Comparison of ENCODE assay signal across 25 cellular contexts in genomic region chr10:33370434-33370930, GRCh38. TPM values are rescaled to one million over a fixed set of nuclear protein-coding genes. Genes with fewer than 3 reads are reported as not detected.
"Had no signal": no experiment of that assay in that cellular context is flagged by ENCODE, and none has a peak within 500 bp of the region (broad histone marks: within the 10 kb centered on the region; RNA-seq: fewer than 3 reads in every experiment).

No MANE protein-coding gene starts in this region.

- H3K27me3 Mint-ChIP-seq: activated B cell treated with CpG ODN at 0.5 μM for 24 hours had no signal

- H3K4me3 Mint-ChIP-seq: activated B cell treated with CpG ODN at 0.5 μM for 24 hours; activated CD4-positive, alpha-beta T cell treated with anti-CD3 and anti-CD28 coated beads for 36 hours; activated T-cell treated with anti-CD3 and anti-CD28 coated beads, Interleukin-2, amount 50 U/mL, for 24 hours; activated T-helper 17 cell treated with anti-CD3 and anti-CD28 coated beads, Interleukin-2, amount 50 U/mL, for 72 hours; endodermal cell; mesothelial cell of epicardium; natural killer cell treated with Interleukin-12 subunit alpha and Interleukin-12 subunit beta and Interleukin-15 and Interleukin-18, amount 100 ng/mL, for 72 hours; stimulated activated naive CD8-positive, alpha-beta T cell treated with anti-CD3 and anti-CD28 coated beads, Interleukin-15, amount 100 ng/mL, for 72 hours; T-helper 1 cell treated with Interleukin-12 subunit alpha and Interleukin-12 subunit beta and Interleukin-4 antibody, amounts not matched to agents 30 μg/mL and 1 μg/mL, for 36 hours had no signal

- H3K4me3 ChIP-seq: left ventricle myocardium inferior, ovary, prostate gland, right atrium auricular region, tibial artery had no signal

- ATAC-seq: activated CD4-positive, alpha-beta T cell treated with anti-CD3 and anti-CD28 coated beads for 36 hours; activated naive CD4-positive, alpha-beta T cell treated with anti-CD3 and anti-CD28 coated beads, Interleukin-2, amount 50 U/mL, for 72 hours; activated T-helper 17 cell treated with anti-CD3 and anti-CD28 coated beads, Interleukin-2, amount 50 U/mL, for 72 hours; foreskin keratinocyte; natural killer cell treated with Interleukin-12 subunit alpha and Interleukin-12 subunit beta and Interleukin-15 and Interleukin-18, amount 100 ng/mL, for 72 hours; stimulated activated naive CD8-positive, alpha-beta T cell treated with anti-CD3 and anti-CD28 coated beads, Interleukin-15, amount 100 ng/mL, for 72 hours had no signal

- H3K9me3 ChIP-seq: ovary, prostate gland had no signal

- DNase-seq: activated B cell treated with CpG ODN at 0.5 μM for 24 hours; activated CD4-positive, alpha-beta T cell treated with anti-CD3 and anti-CD28 coated beads for 36 hours; activated CD4-positive, alpha-beta T cell treated with anti-CD3 and anti-CD28 coated beads, Interleukin-2, amount 50 U/mL, for 4 hours; activated CD8-positive, alpha-beta memory T cell treated with anti-CD3 and anti-CD28 coated beads for 24 hours; activated CD8-positive, alpha-beta memory T cell treated with anti-CD3 and anti-CD28 coated beads, Interleukin-2, amount 50 U/mL, for 4 hours; activated T-cell treated with anti-CD3 and anti-CD28 coated beads, Interleukin-2, amount 50 U/mL, for 24 hours; aorta; brain microvascular endothelial cell; cortex of kidney; endodermal cell; erythroblast; foreskin keratinocyte; left ventricle myocardium inferior; ovary; stimulated activated CD4-positive, alpha-beta T cell treated with anti-CD3 and anti-CD28 coated beads, Interleukin-4, amount 100 ng/mL, for 4 hours; stimulated activated naive CD8-positive, alpha-beta T cell treated with anti-CD3 and anti-CD28 coated beads, Interleukin-15, amount 100 ng/mL, for 72 hours; T1000; tibial artery had no signal

- H3K27ac ChIP-seq: brain microvascular endothelial cell, foreskin keratinocyte, left ventricle myocardium inferior, ovary, prostate gland, right atrium auricular region, tibial artery had no signal

- H3K4me1 ChIP-seq: left ventricle myocardium inferior, prostate gland, right atrium auricular region, tibial artery had no signal

- H3K27me3 ChIP-seq: brain microvascular endothelial cell, foreskin keratinocyte, ovary, right atrium auricular region, tibial artery had no signal

- H3K27ac Mint-ChIP-seq: activated B cell treated with CpG ODN at 0.5 μM for 24 hours; activated CD4-positive, alpha-beta T cell treated with anti-CD3 and anti-CD28 coated beads for 36 hours; activated naive CD4-positive, alpha-beta T cell treated with anti-CD3 and anti-CD28 coated beads, Interleukin-2, amount 50 U/mL, for 72 hours; activated T-cell treated with anti-CD3 and anti-CD28 coated beads, Interleukin-2, amount 50 U/mL, for 24 hours; activated T-helper 17 cell treated with anti-CD3 and anti-CD28 coated beads, Interleukin-2, amount 50 U/mL, for 72 hours; endodermal cell; mesothelial cell of epicardium; natural killer cell treated with Interleukin-12 subunit alpha and Interleukin-12 subunit beta and Interleukin-15 and Interleukin-18, amount 100 ng/mL, for 72 hours; stimulated activated naive CD8-positive, alpha-beta T cell treated with anti-CD3 and anti-CD28 coated beads, Interleukin-15, amount 100 ng/mL, for 72 hours; T-helper 1 cell treated with Interleukin-12 subunit alpha and Interleukin-12 subunit beta and Interleukin-4 antibody, amounts not matched to agents 30 μg/mL and 1 μg/mL, for 36 hours had no signal

- H3K36me3 ChIP-seq: brain microvascular endothelial cell, left ventricle myocardium inferior, ovary, prostate gland, right atrium auricular region, tibial artery had no signal

- H3K4me1 Mint-ChIP-seq: activated B cell treated with CpG ODN at 0.5 μM for 24 hours, endodermal cell, mesothelial cell of epicardium had no signal

RNA-seq across cellular contexts. Expression of gene NRP1, which starts 36.0 kb away (rescaled TPM):
- total RNA-seq: activated B cell treated with CpG ODN at 0.5 μM for 24 hours had no signal
